ENCODE assay signal across 16 cellular contexts in the genomic region with DNA sequence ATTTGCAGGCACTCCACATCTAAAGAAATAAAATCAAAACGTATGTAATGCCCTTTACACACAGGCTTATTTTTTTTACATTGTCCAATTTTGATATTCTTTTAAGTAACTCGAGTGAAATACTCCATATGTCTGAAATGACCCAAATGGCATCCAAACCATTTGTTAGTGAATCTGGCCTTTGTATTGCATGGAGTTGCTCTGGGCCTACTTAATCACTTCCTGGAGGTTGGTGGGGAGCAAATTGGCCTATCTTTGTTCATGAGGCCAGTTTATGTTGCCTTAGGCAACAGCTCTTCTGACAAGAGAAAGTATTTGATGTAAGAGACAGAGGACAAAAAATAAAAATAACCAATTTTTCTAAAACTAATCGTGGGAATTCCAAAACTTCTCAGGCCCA. TPM values are rescaled to one million over a fixed set of nuclear protein-coding genes. Genes with fewer than 3 reads are reported as not detected.
A peak's percentile ranks its signal among the peaks of the same experiment; 100 is the strongest.
DNase-seq lines count a peak whose midpoint lies in the region; ATAC-seq and TF ChIP-seq lines count a peak whose summit lies in the region.
"Had no signal": no experiment of that assay in that cellular context is flagged by ENCODE, and none has a peak within 500 bp of the region (broad histone marks: within the 10 kb centered on the region; RNA-seq: fewer than 3 reads in every experiment).

No MANE protein-coding gene starts in this region.

- no peak overlapping the region for H3K9ac ChIP-seq in H9 (ENCODE audit: extremely low read depth, insufficient read length, low read length)

- H3K9me3 Mint-ChIP-seq in H9, result no peaks in the 10 kb centered on the region
- H3K9me3 Mint-ChIP-seq in activated CD8-positive, alpha-beta T cell treated with anti-CD3 and anti-CD28 coated beads for 36 hours, result no peaks in the 10 kb centered on the region

- no peak overlapping the region for H4K8ac ChIP-seq in H9 (replicated peaks; ENCODE audit: insufficient read length, low read depth, low read length)

- no peaks in the 10 kb centered on the region for H3K27me3 ChIP-seq in A673 (replicated peaks; ENCODE audit: insufficient read depth, low read depth, low read length, poor library complexity)
- no peaks in the 10 kb centered on the region for H3K27me3 ChIP-seq in H9 (ENCODE audit: insufficient read depth, low read length)
- H3K27me3 ChIP-seq: dorsolateral prefrontal cortex, MG63 had no signal

- no peak for TF ChIP-seq CTCF in A673 (conservative IDR thresholded peaks at IDR 0.05; ENCODE audit: low read depth, low read length)
- TF ChIP-seq CTCF in H9 (conservative IDR thresholded peaks at IDR 0.05), result no peak
- no peak for TF ChIP-seq CTCF in activated CD8-positive, alpha-beta T cell treated with anti-CD3 and anti-CD28 coated beads for 36 hours (IDR thresholded peaks at IDR 0.05)

- H2BK20ac ChIP-seq in H9 (ENCODE audit: low read depth, low read length, poor library complexity, severe bottlenecking), result no peak overlapping the region

- peak overlapping the region; percentile 14 for H3K27ac ChIP-seq in A673 (ENCODE audit: low read depth, low read length, poor library complexity, severe bottlenecking)
- no peak overlapping the region for H3K27ac ChIP-seq in H9 (ENCODE audit: insufficient read length, low read depth, low read length)
- H3K27ac ChIP-seq: dorsolateral prefrontal cortex, psoas muscle had no signal

- H2BK5ac ChIP-seq in H9 (ENCODE audit: insufficient read length, low read length), result no peak overlapping the region

- H3T11ph ChIP-seq in H9 (ENCODE audit: low read length), result no peak overlapping the region

- no peak overlapping the region for H3K4ac ChIP-seq in H9 (ENCODE audit: low read depth, low read length)

- H3K4me3 Mint-ChIP-seq in H9, result no peak overlapping the region
- no peak overlapping the region for H3K4me3 Mint-ChIP-seq in activated CD8-positive, alpha-beta T cell treated with anti-CD3 and anti-CD28 coated beads for 36 hours

- H4K20me1 ChIP-seq in H9 (ENCODE audit: control insufficient read depth, insufficient read depth, insufficient read length), result no peaks in the 10 kb centered on the region

- no peaks in the 10 kb centered on the region for H3K36me3 ChIP-seq in A673 (ENCODE audit: insufficient read depth, low read length, poor library complexity, severe bottlenecking)
- H3K36me3 ChIP-seq: MG63 had no signal

- H2BK120ac ChIP-seq in H9 (ENCODE audit: low read depth, low read length, poor library complexity, severe bottlenecking), result no peak overlapping the region

- no peak overlapping the region for H2AFZ ChIP-seq in H9 (ENCODE audit: low read length)

- H3K23me2 ChIP-seq in H9 (ENCODE audit: insufficient read length, low read depth, low read length, poor library complexity, severe bottlenecking), result no peaks in the 10 kb centered on the region

- H4K5ac ChIP-seq in H9 (ENCODE audit: insufficient read length, low read depth, low read length), result no peak overlapping the region

- no peaks in the 10 kb centered on the region for H3K79me1 ChIP-seq in H9 (ENCODE audit: insufficient read depth, low read depth, low read length, poor library complexity, severe bottlenecking)

- H3K27ac Mint-ChIP-seq in H9, result peak overlapping the region; percentile 6 to 53 (median 14); a peak in 3 of 7 replicates
- H3K27ac Mint-ChIP-seq in activated CD8-positive, alpha-beta T cell treated with anti-CD3 and anti-CD28 coated beads for 36 hours, result peak overlapping the region; percentile 1

- H3K27me3 Mint-ChIP-seq in H9 (ENCODE audit: low read depth), result no peaks in the 10 kb centered on the region
- no peaks in the 10 kb centered on the region for H3K27me3 Mint-ChIP-seq in activated CD8-positive, alpha-beta T cell treated with anti-CD3 and anti-CD28 coated beads for 36 hours

- H3K4me1 ChIP-seq in A673 (ENCODE audit: insufficient read depth, low read length, poor library complexity, severe bottlenecking), result peaks cover 8% of the 10 kb centered on the region
- no peaks in the 10 kb centered on the region for H3K4me1 ChIP-seq in H9 (ENCODE audit: insufficient read depth, low read length)
- H3K4me1 ChIP-seq: psoas muscle had no signal

- H3K23ac ChIP-seq in H9 (ENCODE audit: insufficient read length, low read depth, low read length), result no peak overlapping the region

- no peak overlapping the region for H3K18ac ChIP-seq in H9 (ENCODE audit: insufficient read length, low read depth, low read length)

- POLR2A ChIA-PET in A673 (lab: Charles Lee; ENCODE audit: low non-redundant PET), result no interaction called here
- POLR2A ChIA-PET in activated CD8-positive, alpha-beta T cell treated with anti-CD3 and anti-CD28 coated beads for 36 hours (lab: Charles Lee), result interaction anchor here (0.7 kb wide), 1 partner anchor 79 kb away, joined by 5 read pairs; no protein-coding TSS in a partner anchor

- H2AK5ac ChIP-seq in H9 (ENCODE audit: insufficient read length, low read length), result no peak overlapping the region

- DNase-seq in A673 (ENCODE audit: low spot score), result peak; percentile 52
- DNase-seq in H9, result peak; percentile 40
- no peak for DNase-seq in activated CD8-positive, alpha-beta T cell treated with anti-CD3 and anti-CD28 coated beads for 36 hours
- peak; percentile 44 for DNase-seq in iPS DF 4.7 (ENCODE audit: extremely low read depth, low spot score)
- no peak for DNase-seq in middle frontal gyrus (ENCODE audit: extremely low spot score, low spot score)
- no peak for DNase-seq in midbrain (lab: John Stamatoyannopoulos, UW)
- DNase-seq: activated CD4-positive, alpha-beta T cell treated with anti-CD3 and anti-CD28 coated beads, Interleukin-2, amount 50 U/mL, for 4 hours; dorsolateral prefrontal cortex; MG63; NCI-H2029; NCI-H82; psoas muscle; Right ventricle myocardium superior; T1000 had no signal

- H3K14ac ChIP-seq in H9 (ENCODE audit: insufficient read depth, low read length), result no peak overlapping the region

- H3K9me3 ChIP-seq in A673 (ENCODE audit: low read depth, low read length, poor library complexity, severe bottlenecking) (no peaks in the 10 kb centered on the region), H9 (ENCODE audit: control insufficient read depth, low read depth, low read length) (no peaks in the 10 kb centered on the region)
- H3K9me3 ChIP-seq: MG63, psoas muscle had no signal

- H2BK12ac ChIP-seq in H9 (ENCODE audit: insufficient read length, low read depth, low read length), result no peak overlapping the region

- intact Hi-C loops in A673 (cut with micrococcal nuclease; ENCODE audit: unreplicated experiment), result loop anchor here (5.0 kb wide), 1 partner anchor 71 kb away; no protein-coding TSS in a partner anchor
- intact Hi-C loops in activated CD8-positive, alpha-beta T cell treated with anti-CD3 and anti-CD28 coated beads for 36 hours (cut with micrococcal nuclease), result no loop called here

- CTCF ChIA-PET in A673 (lab: Charles Lee), result no interaction called here
- CTCF ChIA-PET in activated CD8-positive, alpha-beta T cell treated with anti-CD3 and anti-CD28 coated beads for 36 hours (lab: Charles Lee), result interaction anchor here (1.1 to 1.5 kb wide), 2 partner anchors 8 to 9 kb away, joined by 3 read pairs; no protein-coding TSS in a partner anchor

- no peaks in the 10 kb centered on the region for H3K79me2 ChIP-seq in H9 (ENCODE audit: insufficient read depth, low read length)

- H3K4me1 Mint-ChIP-seq in H9, result peaks cover 12 to 13% of the 10 kb centered on the region in 2 experiments
- H3K4me1 Mint-ChIP-seq in activated CD8-positive, alpha-beta T cell treated with anti-CD3 and anti-CD28 coated beads for 36 hours (ENCODE audit: low read depth), result peaks cover 25% of the 10 kb centered on the region

- no peak overlapping the region for H3K4me2 ChIP-seq in H9 (ENCODE audit: insufficient read depth, insufficient read length, low read length)

- no peak overlapping the region for H4K91ac ChIP-seq in H9 (ENCODE audit: insufficient read length, low read depth, low read length)

- no peak overlapping the region for H3K4me3 ChIP-seq in A673 (ENCODE audit: low read depth, low read length, poor library complexity, severe bottlenecking)
- H3K4me3 ChIP-seq: dorsolateral prefrontal cortex, MG63, psoas muscle had no signal

- no peak for ATAC-seq in activated CD8-positive, alpha-beta T cell treated with anti-CD3 and anti-CD28 coated beads for 36 hours
- ATAC-seq in GM21786 (IDR thresholded peaks at IDR 0.05; ENCODE audit: unreplicated experiment), result no peak
- ATAC-seq in HG02885 (IDR thresholded peaks at IDR 0.05; ENCODE audit: poor library complexity, unreplicated experiment), result no peak
- ATAC-seq: psoas muscle had no signal

- peaks cover 0 to 9% (median 0%) of the 10 kb centered on the region in 3 experiments; a peak in 2 of 7 replicates for H3K36me3 Mint-ChIP-seq in H9 (ENCODE audit: insufficient read depth in 1 of 3, low read depth in 3 of 3)
- peaks cover 3% of the 10 kb centered on the region for H3K36me3 Mint-ChIP-seq in activated CD8-positive, alpha-beta T cell treated with anti-CD3 and anti-CD28 coated beads for 36 hours (ENCODE audit: low read depth)

- no CpG with 5 or more reads among the region's 3 CpGs for WGBS in H9 (ENCODE audit: extremely low coverage, insufficient read length, low lambda C conversion rate)

- no TSS peak for BruUV-seq in A673 (replicated peaks; lab: Mats Ljungman, UMichigan)

- H3K56ac ChIP-seq in H9 (ENCODE audit: insufficient read length, low read depth, low read length), result no peak overlapping the region

- H2BK15ac ChIP-seq in H9 (ENCODE audit: low read depth, low read length), result no peak overlapping the region

RNA-seq across cellular contexts. Expression of a gene that starts 47.6 kb away (rescaled TPM):
- total RNA-seq in A673 (2021) (17.0 and 18.4 TPM in 2 replicates), H9 (2021) (14.6 and 15.9 TPM in 2 replicates)
- 10 to 100 TPM; 51.7 to 52.4 TPM for total RNA-seq in activated CD8-positive, alpha-beta T cell treated with anti-CD3 and anti-CD28 coated beads for 36 hours

Comparison
In these comparisons a context has a peak if more than half of its experiments do, and no peak if none do; other contexts are left out.
1. DNase-seq: peak in A673 (single experiment), H9 (single experiment) and iPS DF 4.7 (single experiment); none in activated CD8-positive, alpha-beta T cell treated with anti-CD3 and anti-CD28 coated beads for 36 hours (single experiment), middle frontal gyrus (single experiment) and midbrain (single experiment).